In genomic region chr3:184525337-184526157, GRCh38 we compare ENCODE assay signal across 7 cellular contexts. TPM values are rescaled to one million over a fixed set of nuclear protein-coding genes. Genes with fewer than 3 reads are reported as not detected.
DNase-seq lines count a peak whose midpoint lies in the region; ATAC-seq and TF ChIP-seq lines count a peak whose summit lies in the region.

No MANE protein-coding gene starts in this region.

- H3K27ac Mint-ChIP-seq in HFFc6 (no peak overlapping the region), nephron progenitor cell (no peak overlapping the region)

- peak overlapping the region in 3 of 4 donors; percentile 55 to 58 (median 55) for H3K27ac ChIP-seq in esophagus squamous epithelium

- peak overlapping the region; percentile 38 to 67 (median 51) for H3K4me3 ChIP-seq in esophagus squamous epithelium

- H3K4me1 ChIP-seq in esophagus squamous epithelium = peaks cover 10 to 24% (median 20%) of the 10 kb centered on the region in 3 donors

- TF ChIP-seq POLR2A in esophagus squamous epithelium (IDR thresholded peaks at IDR 0.05) = no peak

- H3K27me3 ChIP-seq in esophagus squamous epithelium = peaks cover 0 to 98% (median 0%) of the 10 kb centered on the region in 4 donors

- intact Hi-C loops in esophagus squamous epithelium (cut with DNase I) = no loop called here

- TF ChIP-seq CTCF in HFFc6 (IDR thresholded peaks at IDR 0.05) (no peak), esophagus squamous epithelium (IDR thresholded peaks at IDR 0.05) (no peak), nephron progenitor cell (IDR thresholded peaks at IDR 0.05) (no peak)

- H3K4me1 Mint-ChIP-seq in HFFc6 (ENCODE audit: low read depth) = peaks cover 23% of the 10 kb centered on the region
- H3K4me1 Mint-ChIP-seq in nephron progenitor cell = peaks cover 13% of the 10 kb centered on the region

- no peak for ATAC-seq in HG03159 (IDR thresholded peaks at IDR 0.05; ENCODE audit: unreplicated experiment)
- ATAC-seq in GM18498 (IDR thresholded peaks at IDR 0.05; ENCODE audit: unreplicated experiment) = no peak

- H3K9me3 Mint-ChIP-seq in HFFc6 (no peaks in the 10 kb centered on the region), nephron progenitor cell (no peaks in the 10 kb centered on the region)

- no peaks in the 10 kb centered on the region for H3K36me3 ChIP-seq in esophagus squamous epithelium

- H3K4me3 Mint-ChIP-seq in HFFc6 (peak overlapping the region; percentile 66), nephron progenitor cell (peak overlapping the region; percentile 79)

- no peak for DNase-seq in HFFc6
- DNase-seq in UCSD-AML1 (lab: John Stamatoyannopoulos, UW; ENCODE audit: unreplicated experiment) = peak; percentile 73
- DNase-seq in esophagus squamous epithelium (lab: John Stamatoyannopoulos, UW) = no peak
- peak; percentile 61 for DNase-seq in nephron progenitor cell
- no peak for DNase-seq in T-helper 9 cell

- H3K36me3 Mint-ChIP-seq in HFFc6 (ENCODE audit: low read depth) = no peaks in the 10 kb centered on the region
- no peaks in the 10 kb centered on the region for H3K36me3 Mint-ChIP-seq in nephron progenitor cell (ENCODE audit: low read depth)

- H3K27me3 Mint-ChIP-seq in HFFc6 (ENCODE audit: insufficient read depth) = peaks cover 49% of the 10 kb centered on the region
- H3K27me3 Mint-ChIP-seq in nephron progenitor cell (ENCODE audit: low read depth, poor library complexity) = peaks cover 78% of the 10 kb centered on the region

- WGBS in esophagus squamous epithelium, 2 donors = 3 to 7% methylated on average over 31 to 35 of the region's 66 CpGs

- H3K9me3 ChIP-seq in esophagus squamous epithelium = no peaks in the 10 kb centered on the region

RNA-seq across cellular contexts. Expression of gene EPHB3, which starts 36.0 kb away (rescaled TPM):
- total RNA-seq in HFFc6 (2021; fragmentation: NEBNext Ultra II Directional; extraction: Animal tissue kit (Norgen Biotek cat#: 25700)) = 1 to 10 TPM; 3.0 to 6.6 (median 3.6) TPM
- 10 to 100 TPM; 14.7 to 58.1 (median 33.1) TPM for total RNA-seq in esophagus squamous epithelium

Comparison
In these comparisons a context has a peak if more than half of its experiments do, and no peak if none do; other contexts are left out.
1. DNase-seq: peak in UCSD-AML1 (single experiment) and nephron progenitor cell (single experiment); none in HFFc6 (single experiment), esophagus squamous epithelium (single experiment) and T-helper 9 cell (single experiment).